ENCODE assay signal across 1 cellular context in the genomic region with DNA sequence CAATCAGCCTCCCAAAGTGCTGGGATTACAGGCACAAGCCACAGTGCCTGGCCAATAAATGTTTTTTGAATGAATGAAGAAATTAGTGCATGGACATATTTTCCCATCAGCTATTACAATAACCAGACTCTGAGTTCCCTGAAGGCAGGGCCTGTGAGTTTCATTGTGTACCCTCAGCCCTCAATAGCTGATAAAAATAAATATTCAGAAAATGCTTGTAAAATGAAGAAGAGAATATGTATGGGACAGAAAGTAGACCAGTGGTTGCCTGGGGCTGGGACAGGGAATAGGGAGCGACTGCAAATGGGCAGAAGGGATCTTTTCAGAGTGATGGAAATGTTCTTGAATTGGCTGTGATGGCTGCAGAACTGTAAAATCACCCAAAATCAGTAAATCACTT.
TF ChIP-seq lines count a peak whose summit lies in the region.

No MANE protein-coding gene starts in this region.

TF ChIP-seq in K562, 482 proteins besides CTCF, POLR2A, EP300 and RAD21:
- TF ChIP-seq MYC (IDR thresholded peaks at IDR 0.05; ENCODE audit: low read depth, low read length) (no peak), MYC (CRISPR knock-in tag; IDR thresholded peaks at IDR 0.05; ENCODE audit: borderline replicate concordance, low read depth) (no peak), CEBPG (CRISPR knock-in tag; IDR thresholded peaks at IDR 0.05) (no peak), CEBPG (tag; conservative IDR thresholded peaks at IDR 0.05 in 1 of 2, IDR thresholded peaks at IDR 0.05 in 1 of 2) (no peak), KAT2B (IDR thresholded peaks at IDR 0.05; ENCODE audit: low read depth, low read length) (no peak), ZNF77 (CRISPR knock-in tag; IDR thresholded peaks at IDR 0.05) (no peak), HNRNPLL (IDR thresholded peaks at IDR 0.05; ENCODE audit: low read depth, low read length, poor library complexity, severe bottlenecking) (no peak), ZNF217 (CRISPR knock-in tag; IDR thresholded peaks at IDR 0.05) (no peak), DIDO1 (tag; IDR thresholded peaks at IDR 0.05; ENCODE audit: low read depth) (no peak), WHSC1 (IDR thresholded peaks at IDR 0.05; ENCODE audit: low read length) (no peak), RBM17 (IDR thresholded peaks at IDR 0.05; ENCODE audit: borderline replicate concordance, low read depth, low read length) (no peak), ZNF655 (CRISPR knock-in tag; IDR thresholded peaks at IDR 0.05) (no peak), POLR3A (IDR thresholded peaks at IDR 0.05; ENCODE audit: borderline replicate concordance, extremely low read depth, insufficient read depth, insufficient read length) (no peak), BRCA1 (IDR thresholded peaks at IDR 0.05) (no peak), BRCA1 (CRISPR knock-in tag; IDR thresholded peaks at IDR 0.05) (no peak), SRSF1 (IDR thresholded peaks at IDR 0.05; ENCODE audit: low read depth, low read length) (no peak), TEAD2 (tag; IDR thresholded peaks at IDR 0.05) (no peak), CBX2 (IDR thresholded peaks at IDR 0.05; ENCODE audit: insufficient read depth, low read length, poor library complexity, severe bottlenecking) (no peak), MAFK (IDR thresholded peaks at IDR 0.05; ENCODE audit: low read length) (no peak)
- TF ChIP-seq, protein P1, sequence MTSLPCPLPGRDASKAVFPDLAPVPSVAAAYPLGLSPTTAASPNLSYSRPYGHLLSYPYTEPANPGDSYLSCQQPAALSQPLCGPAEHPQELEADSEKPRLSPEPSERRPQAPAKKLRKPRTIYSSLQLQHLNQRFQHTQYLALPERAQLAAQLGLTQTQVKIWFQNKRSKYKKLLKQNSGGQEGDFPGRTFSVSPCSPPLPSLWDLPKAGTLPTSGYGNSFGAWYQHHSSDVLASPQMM (CRISPR knock-in tag; IDR thresholded peaks at IDR 0.05): no peak
- TF ChIP-seq, protein P2, sequence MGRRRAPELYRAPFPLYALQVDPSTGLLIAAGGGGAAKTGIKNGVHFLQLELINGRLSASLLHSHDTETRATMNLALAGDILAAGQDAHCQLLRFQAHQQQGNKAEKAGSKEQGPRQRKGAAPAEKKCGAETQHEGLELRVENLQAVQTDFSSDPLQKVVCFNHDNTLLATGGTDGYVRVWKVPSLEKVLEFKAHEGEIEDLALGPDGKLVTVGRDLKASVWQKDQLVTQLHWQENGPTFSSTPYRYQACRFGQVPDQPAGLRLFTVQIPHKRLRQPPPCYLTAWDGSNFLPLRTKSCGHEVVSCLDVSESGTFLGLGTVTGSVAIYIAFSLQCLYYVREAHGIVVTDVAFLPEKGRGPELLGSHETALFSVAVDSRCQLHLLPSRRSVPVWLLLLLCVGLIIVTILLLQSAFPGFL (CRISPR knock-in tag; IDR thresholded peaks at IDR 0.05): no peak
- TF ChIP-seq, protein P3, sequence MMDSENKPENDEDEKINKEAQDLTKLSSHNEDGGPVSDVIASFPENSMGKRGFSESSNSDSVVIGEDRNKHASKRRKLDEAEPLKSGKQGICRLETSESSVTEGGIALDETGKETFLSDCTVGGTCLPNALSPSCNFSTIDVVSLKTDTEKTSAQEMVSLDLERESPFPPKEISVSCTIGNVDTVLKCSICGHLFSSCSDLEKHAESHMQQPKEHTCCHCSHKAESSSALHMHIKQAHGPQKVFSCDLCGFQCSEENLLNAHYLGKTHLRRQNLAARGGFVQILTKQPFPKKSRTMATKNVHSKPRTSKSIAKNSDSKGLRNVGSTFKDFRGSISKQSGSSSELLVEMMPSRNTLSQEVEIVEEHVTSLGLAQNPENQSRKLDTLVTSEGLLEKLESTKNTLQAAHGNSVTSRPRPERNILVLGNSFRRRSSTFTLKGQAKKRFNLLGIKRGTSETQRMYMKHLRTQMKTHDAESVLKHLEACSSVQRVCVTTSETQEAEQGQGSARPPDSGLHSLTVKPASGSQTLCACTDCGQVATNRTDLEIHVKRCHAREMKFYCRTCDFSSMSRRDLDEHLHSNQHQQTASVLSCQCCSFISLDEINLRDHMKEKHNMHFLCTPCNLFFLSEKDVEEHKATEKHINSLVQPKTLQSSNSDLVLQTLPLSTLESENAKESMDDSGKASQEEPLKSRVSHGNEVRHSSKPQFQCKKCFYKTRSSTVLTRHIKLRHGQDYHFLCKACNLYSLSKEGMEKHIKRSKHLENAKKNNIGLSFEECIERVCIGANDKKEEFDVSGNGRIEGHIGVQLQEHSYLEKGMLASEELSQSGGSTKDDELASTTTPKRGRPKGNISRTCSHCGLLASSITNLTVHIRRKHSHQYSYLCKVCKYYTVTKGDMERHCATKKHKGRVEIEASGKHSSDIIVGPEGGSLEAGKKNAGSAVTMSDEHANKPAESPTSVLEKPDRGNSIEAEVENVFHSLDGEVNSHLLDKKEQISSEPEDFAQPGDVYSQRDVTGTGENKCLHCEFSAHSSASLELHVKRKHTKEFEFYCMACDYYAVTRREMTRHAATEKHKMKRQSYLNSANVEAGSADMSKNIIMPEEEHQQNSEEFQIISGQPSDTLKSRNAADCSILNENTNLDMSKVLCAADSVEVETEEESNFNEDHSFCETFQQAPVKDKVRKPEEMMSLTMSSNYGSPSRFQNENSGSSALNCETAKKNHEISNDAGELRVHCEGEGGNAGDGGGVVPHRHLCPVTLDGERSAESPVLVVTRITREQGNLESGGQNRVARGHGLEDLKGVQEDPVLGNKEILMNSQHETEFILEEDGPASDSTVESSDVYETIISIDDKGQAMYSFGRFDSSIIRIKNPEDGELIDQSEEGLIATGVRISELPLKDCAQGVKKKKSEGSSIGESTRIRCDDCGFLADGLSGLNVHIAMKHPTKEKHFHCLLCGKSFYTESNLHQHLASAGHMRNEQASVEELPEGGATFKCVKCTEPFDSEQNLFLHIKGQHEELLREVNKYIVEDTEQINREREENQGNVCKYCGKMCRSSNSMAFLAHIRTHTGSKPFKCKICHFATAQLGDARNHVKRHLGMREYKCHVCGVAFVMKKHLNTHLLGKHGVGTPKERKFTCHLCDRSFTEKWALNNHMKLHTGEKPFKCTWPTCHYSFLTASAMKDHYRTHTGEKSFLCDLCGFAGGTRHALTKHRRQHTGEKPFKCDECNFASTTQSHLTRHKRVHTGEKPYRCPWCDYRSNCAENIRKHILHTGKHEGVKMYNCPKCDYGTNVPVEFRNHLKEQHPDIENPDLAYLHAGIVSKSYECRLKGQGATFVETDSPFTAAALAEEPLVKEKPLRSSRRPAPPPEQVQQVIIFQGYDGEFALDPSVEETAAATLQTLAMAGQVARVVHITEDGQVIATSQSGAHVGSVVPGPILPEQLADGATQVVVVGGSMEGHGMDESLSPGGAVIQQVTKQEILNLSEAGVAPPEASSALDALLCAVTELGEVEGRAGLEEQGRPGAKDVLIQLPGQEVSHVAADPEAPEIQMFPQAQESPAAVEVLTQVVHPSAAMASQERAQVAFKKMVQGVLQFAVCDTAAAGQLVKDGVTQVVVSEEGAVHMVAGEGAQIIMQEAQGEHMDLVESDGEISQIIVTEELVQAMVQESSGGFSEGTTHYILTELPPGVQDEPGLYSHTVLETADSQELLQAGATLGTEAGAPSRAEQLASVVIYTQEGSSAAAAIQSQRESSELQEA (IDR thresholded peaks at IDR 0.05; ENCODE audit: low read depth): no peak
- TF ChIP-seq, protein P4, sequence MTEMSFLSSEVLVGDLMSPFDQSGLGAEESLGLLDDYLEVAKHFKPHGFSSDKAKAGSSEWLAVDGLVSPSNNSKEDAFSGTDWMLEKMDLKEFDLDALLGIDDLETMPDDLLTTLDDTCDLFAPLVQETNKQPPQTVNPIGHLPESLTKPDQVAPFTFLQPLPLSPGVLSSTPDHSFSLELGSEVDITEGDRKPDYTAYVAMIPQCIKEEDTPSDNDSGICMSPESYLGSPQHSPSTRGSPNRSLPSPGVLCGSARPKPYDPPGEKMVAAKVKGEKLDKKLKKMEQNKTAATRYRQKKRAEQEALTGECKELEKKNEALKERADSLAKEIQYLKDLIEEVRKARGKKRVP (CRISPR knock-in tag; IDR thresholded peaks at IDR 0.05): no peak
